ENCODE assay signal across 9 cellular contexts in genomic region chr5:38555354-38556114, GRCh38. TPM values are rescaled to one million over a fixed set of nuclear protein-coding genes. Genes with fewer than 3 reads are reported as not detected.
DNase-seq lines count a peak whose midpoint lies in the region; ATAC-seq, FAIRE-seq and TF ChIP-seq lines count a peak whose summit lies in the region.
"Had no signal": no experiment of that assay in that cellular context is flagged by ENCODE, and none has a peak within 500 bp of the region (broad histone marks: within the 10 kb centered on the region; RNA-seq: fewer than 3 reads in every experiment).

No MANE protein-coding gene starts in this region.

- no peaks in the 10 kb centered on the region for H3K9me3 ChIP-seq in right cardiac atrium (ENCODE audit: control insufficient read depth, low read length)

- TF ChIP-seq CTCF in WTC11 (IDR thresholded peaks at IDR 0.05): no peak

- CTCF ChIA-PET in WTC11 (lab: Charles Lee): interaction anchor here (1.6 to 4.2 kb wide), 2 partner anchors 114 to 254 kb away, joined by 3 to 36 read pairs; no protein-coding TSS in a partner anchor

- WGBS in right cardiac atrium: 6% methylated on average over 12 of the region's 12 CpGs

- peak; percentile 81 for FAIRE-seq in H54 (lab: Jason Lieb, UNC)

- ATAC-seq in WTC11 (no peak), right cardiac atrium (no peak), GM19463 (IDR thresholded peaks at IDR 0.05; ENCODE audit: unreplicated experiment) (no peak), HG03280 (IDR thresholded peaks at IDR 0.05; ENCODE audit: unreplicated experiment) (no peak)

- no peaks in the 10 kb centered on the region for H3K36me3 Mint-ChIP-seq in WTC11

- H3K27ac Mint-ChIP-seq in WTC11: no peak overlapping the region; the same call in 1 of the 2 replicates

- no peaks in the 10 kb centered on the region for H3K9me3 Mint-ChIP-seq in WTC11

- H3K27me3 Mint-ChIP-seq in WTC11 (ENCODE audit: low read depth): peaks cover 7% of the 10 kb centered on the region

- H3K4me3 ChIP-seq in right cardiac atrium (ENCODE audit: low read length) (peak overlapping the region; percentile 99), skeletal muscle cell (ENCODE audit: low read depth, low read length) (peak overlapping the region; percentile 82)

- POLR2A ChIA-PET in WTC11 (lab: Charles Lee): no interaction called here

- peak overlapping the region; percentile 93 for H3K27ac ChIP-seq in right cardiac atrium (ENCODE audit: low read length)

- DNase-seq in H54 (ENCODE audit: insufficient read length, low spot score): no peak
- DNase-seq in WTC11 (ENCODE audit: low spot score): no peak
- no peak for DNase-seq in right cardiac atrium
- no peak for DNase-seq in skeletal muscle cell (ENCODE audit: low read depth)
- no peak for DNase-seq in NCI-H1105 (lab: John Stamatoyannopoulos, UW)
- DNase-seq in SHP77 (lab: John Stamatoyannopoulos, UW): no peak
- DNase-seq: activated naive CD4-positive, alpha-beta T cell treated with Interleukin-2 at 50 U/mL for 16 hours had no signal

- H3K4me1 ChIP-seq in right cardiac atrium (ENCODE audit: control insufficient read depth, insufficient read depth, low read length): peaks cover 3% of the 10 kb centered on the region

- TF ChIP-seq POLR2A in H54 (IDR thresholded peaks at IDR 0.05; ENCODE audit: low read depth, low read length): no peak

- peaks cover 42% of the 10 kb centered on the region for H3K4me1 Mint-ChIP-seq in WTC11

- H3K27me3 ChIP-seq in right cardiac atrium (ENCODE audit: control insufficient read depth, insufficient read depth): no peaks in the 10 kb centered on the region

- peak overlapping the region; percentile 95 for H3K4me3 Mint-ChIP-seq in WTC11

- intact Hi-C loops in right cardiac atrium (cut with DNase I): loop anchor here in 3 of 4 donors (5.0 to 10.0 kb wide), 4 partner anchors 102 to 249 kb away; no protein-coding TSS in a partner anchor

TF ChIP-seq in WTC11, 78 proteins besides CTCF, POLR2A, EP300 and RAD21:
- no peak for TF ChIP-seq SMAD3 (CRISPR knock-in tag; IDR thresholded peaks at IDR 0.05; ENCODE audit: borderline replicate concordance)
- TF ChIP-seq, protein P1, sequence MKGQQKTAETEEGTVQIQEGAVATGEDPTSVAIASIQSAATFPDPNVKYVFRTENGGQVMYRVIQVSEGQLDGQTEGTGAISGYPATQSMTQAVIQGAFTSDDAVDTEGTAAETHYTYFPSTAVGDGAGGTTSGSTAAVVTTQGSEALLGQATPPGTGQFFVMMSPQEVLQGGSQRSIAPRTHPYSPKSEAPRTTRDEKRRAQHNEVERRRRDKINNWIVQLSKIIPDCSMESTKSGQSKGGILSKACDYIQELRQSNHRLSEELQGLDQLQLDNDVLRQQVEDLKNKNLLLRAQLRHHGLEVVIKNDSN (CRISPR knock-in tag; IDR thresholded peaks at IDR 0.05): 0 out of 2 replicates have a peak, but pooled peaks have one; percentile 26

RNA-seq across cellular contexts. Expression of gene LIFR, which starts 0.9 kb away (rescaled TPM):
- total RNA-seq in WTC11 (2021): 12.9 to 14.4 TPM (median 13.7 TPM) in 3 replicates
- 10 to 100 TPM; 45.3 to 66.9 (median 63.4) TPM for total RNA-seq in right cardiac atrium
- polyA plus RNA-seq in right cardiac atrium: 16.8 TPM
